1 cellular context compared by ENCODE assay signal in the genomic region with DNA sequence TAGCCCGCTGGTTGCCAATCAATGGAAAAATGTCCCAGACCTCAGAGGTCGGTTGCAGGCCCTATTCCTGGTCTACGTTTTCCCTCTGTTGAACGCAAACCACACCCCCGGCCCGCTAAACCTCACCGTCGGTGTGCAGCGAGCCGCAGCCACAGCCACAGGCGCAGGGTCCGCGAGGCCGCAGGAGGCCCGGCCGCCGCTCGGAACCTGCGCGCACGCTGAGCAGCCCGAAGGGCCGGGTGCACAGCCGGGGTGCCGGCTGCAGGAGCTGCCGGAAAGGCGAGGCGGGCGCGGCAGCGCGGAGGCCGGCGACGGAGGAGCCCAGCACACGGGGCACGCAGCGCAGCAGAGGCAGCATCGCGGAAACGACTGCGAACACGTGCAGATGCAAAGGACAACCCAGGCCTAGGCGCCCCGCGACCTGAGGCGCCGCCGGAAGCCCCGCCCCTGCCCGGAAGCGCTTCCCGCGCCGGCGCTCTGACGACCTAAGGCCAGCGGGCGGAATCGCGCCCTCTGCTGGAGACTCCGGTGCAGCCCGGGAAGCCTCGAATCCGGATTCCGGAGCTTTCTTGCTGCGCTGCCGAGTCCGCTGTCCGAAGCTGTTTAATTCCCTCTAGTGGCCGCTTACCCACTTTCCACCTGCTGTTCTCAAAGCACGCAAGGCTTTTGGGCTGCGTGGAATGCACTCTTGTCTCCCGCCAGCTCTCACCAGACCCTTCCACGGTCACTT.
TF ChIP-seq lines count a peak whose summit lies in the region.

A gene with protein sequence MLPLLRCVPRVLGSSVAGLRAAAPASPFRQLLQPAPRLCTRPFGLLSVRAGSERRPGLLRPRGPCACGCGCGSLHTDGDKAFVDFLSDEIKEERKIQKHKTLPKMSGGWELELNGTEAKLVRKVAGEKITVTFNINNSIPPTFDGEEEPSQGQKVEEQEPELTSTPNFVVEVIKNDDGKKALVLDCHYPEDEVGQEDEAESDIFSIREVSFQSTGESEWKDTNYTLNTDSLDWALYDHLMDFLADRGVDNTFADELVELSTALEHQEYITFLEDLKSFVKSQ (minus strand): TSS at position 440 of the 730 bp plus-strand sequence. CDS start 82 bp downstream, at position 358.

TF ChIP-seq in HepG2, 621 proteins besides CTCF, POLR2A, EP300 and RAD21 (continued from another document):
- TF ChIP-seq, protein P1, sequence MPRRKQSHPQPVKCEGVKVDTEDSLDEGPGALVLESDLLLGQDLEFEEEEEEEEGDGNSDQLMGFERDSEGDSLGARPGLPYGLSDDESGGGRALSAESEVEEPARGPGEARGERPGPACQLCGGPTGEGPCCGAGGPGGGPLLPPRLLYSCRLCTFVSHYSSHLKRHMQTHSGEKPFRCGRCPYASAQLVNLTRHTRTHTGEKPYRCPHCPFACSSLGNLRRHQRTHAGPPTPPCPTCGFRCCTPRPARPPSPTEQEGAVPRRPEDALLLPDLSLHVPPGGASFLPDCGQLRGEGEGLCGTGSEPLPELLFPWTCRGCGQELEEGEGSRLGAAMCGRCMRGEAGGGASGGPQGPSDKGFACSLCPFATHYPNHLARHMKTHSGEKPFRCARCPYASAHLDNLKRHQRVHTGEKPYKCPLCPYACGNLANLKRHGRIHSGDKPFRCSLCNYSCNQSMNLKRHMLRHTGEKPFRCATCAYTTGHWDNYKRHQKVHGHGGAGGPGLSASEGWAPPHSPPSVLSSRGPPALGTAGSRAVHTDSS (CRISPR knock-in tag; conservative IDR thresholded peaks at IDR 0.05), result peak; percentile 50; the same call in 1 of the 2 replicates
- TF ChIP-seq ZNF264 (CRISPR knock-in tag; IDR thresholded peaks at IDR 0.05), result peak; percentile 81
- TF ChIP-seq YY1 (IDR thresholded peaks at IDR 0.05; ENCODE audit: insufficient read depth, insufficient replicate concordance, low read depth, low read length), result peak; percentile 70
- TF ChIP-seq ZNF749 (CRISPR knock-in tag; IDR thresholded peaks at IDR 0.05; ENCODE audit: borderline replicate concordance), result peak; percentile 71; the same call in 1 of the 2 replicates
- TF ChIP-seq NFYC (CRISPR knock-in tag; IDR thresholded peaks at IDR 0.05), result peak; percentile 17; the same call in 1 of the 2 replicates
- TF ChIP-seq XRCC5 (optimal IDR thresholded peaks at IDR 0.05; ENCODE audit: low read length), result peak; percentile 95
- TF ChIP-seq ZNF441 (CRISPR knock-in tag; IDR thresholded peaks at IDR 0.05; ENCODE audit: borderline replicate concordance), result peak; percentile 66; the same call in 1 of the 2 replicates
- TF ChIP-seq RBFOX2 (IDR thresholded peaks at IDR 0.05; ENCODE audit: low read depth, low read length), result peak; percentile 96
- TF ChIP-seq ZNF326 (CRISPR knock-in tag; IDR thresholded peaks at IDR 0.05; ENCODE audit: borderline replicate concordance), result no peak
- peak; percentile 89; the same call in 1 of the 2 replicates for TF ChIP-seq KAT7 (CRISPR knock-in tag; IDR thresholded peaks at IDR 0.05; ENCODE audit: borderline replicate concordance)
- no peak; the same call in 1 of the 2 replicates for TF ChIP-seq ZFP36L1 (CRISPR knock-in tag; IDR thresholded peaks at IDR 0.05)
- TF ChIP-seq NAIF1 (CRISPR knock-in tag; IDR thresholded peaks at IDR 0.05; ENCODE audit: borderline replicate concordance), result no peak; the same call in 1 of the 2 replicates
- TF ChIP-seq ZNF670 (CRISPR knock-in tag; IDR thresholded peaks at IDR 0.05; ENCODE audit: borderline replicate concordance), result peak; percentile 65; the same call in 1 of the 2 replicates
- TF ChIP-seq TAF15 (IDR thresholded peaks at IDR 0.05; ENCODE audit: low read depth, low read length, poor library complexity, severe bottlenecking), result peak; percentile 93
- no peak; the same call in 1 of the 2 replicates for TF ChIP-seq FOSL2 (CRISPR knock-in tag; IDR thresholded peaks at IDR 0.05)
- no peak for TF ChIP-seq NCOA1 (CRISPR knock-in tag; IDR thresholded peaks at IDR 0.05)
- TF ChIP-seq ZNF570 (CRISPR knock-in tag; IDR thresholded peaks at IDR 0.05; ENCODE audit: borderline replicate concordance), result 0 out of 2 replicates have a peak, but pooled peaks have one; percentile 45
- TF ChIP-seq TRIM24 (CRISPR knock-in tag; IDR thresholded peaks at IDR 0.05), result no peak
- peak; percentile 87 for TF ChIP-seq ZNF501 (CRISPR knock-in tag; IDR thresholded peaks at IDR 0.05)
- no peak for TF ChIP-seq MTA3 (CRISPR knock-in tag; IDR thresholded peaks at IDR 0.05)
- TF ChIP-seq ZC3H4 (CRISPR knock-in tag; IDR thresholded peaks at IDR 0.05; ENCODE audit: borderline replicate concordance), result no peak
- no peak for TF ChIP-seq ZFP36 (IDR thresholded peaks at IDR 0.05; ENCODE audit: borderline replicate concordance, low read depth, low read length, partially characterized antibody)
- TF ChIP-seq, protein P2, sequence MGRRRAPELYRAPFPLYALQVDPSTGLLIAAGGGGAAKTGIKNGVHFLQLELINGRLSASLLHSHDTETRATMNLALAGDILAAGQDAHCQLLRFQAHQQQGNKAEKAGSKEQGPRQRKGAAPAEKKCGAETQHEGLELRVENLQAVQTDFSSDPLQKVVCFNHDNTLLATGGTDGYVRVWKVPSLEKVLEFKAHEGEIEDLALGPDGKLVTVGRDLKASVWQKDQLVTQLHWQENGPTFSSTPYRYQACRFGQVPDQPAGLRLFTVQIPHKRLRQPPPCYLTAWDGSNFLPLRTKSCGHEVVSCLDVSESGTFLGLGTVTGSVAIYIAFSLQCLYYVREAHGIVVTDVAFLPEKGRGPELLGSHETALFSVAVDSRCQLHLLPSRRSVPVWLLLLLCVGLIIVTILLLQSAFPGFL (CRISPR knock-in tag; IDR thresholded peaks at IDR 0.05), result peak; percentile 88
- TF ChIP-seq, protein P3, sequence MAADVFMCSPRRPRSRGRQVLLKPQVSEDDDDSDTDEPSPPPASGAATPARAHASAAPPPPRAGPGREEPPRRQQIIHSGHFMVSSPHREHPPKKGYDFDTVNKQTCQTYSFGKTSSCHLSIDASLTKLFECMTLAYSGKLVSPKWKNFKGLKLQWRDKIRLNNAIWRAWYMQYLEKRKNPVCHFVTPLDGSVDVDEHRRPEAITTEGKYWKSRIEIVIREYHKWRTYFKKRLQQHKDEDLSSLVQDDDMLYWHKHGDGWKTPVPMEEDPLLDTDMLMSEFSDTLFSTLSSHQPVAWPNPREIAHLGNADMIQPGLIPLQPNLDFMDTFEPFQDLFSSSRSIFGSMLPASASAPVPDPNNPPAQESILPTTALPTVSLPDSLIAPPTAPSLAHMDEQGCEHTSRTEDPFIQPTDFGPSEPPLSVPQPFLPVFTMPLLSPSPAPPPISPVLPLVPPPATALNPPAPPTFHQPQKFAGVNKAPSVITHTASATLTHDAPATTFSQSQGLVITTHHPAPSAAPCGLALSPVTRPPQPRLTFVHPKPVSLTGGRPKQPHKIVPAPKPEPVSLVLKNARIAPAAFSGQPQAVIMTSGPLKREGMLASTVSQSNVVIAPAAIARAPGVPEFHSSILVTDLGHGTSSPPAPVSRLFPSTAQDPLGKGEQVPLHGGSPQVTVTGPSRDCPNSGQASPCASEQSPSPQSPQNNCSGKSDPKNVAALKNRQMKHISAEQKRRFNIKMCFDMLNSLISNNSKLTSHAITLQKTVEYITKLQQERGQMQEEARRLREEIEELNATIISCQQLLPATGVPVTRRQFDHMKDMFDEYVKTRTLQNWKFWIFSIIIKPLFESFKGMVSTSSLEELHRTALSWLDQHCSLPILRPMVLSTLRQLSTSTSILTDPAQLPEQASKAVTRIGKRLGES (CRISPR knock-in tag; IDR thresholded peaks at IDR 0.05; ENCODE audit: borderline replicate concordance), result no peak; the same call in 1 of the 2 replicates
- TF ChIP-seq ZEB1 (IDR thresholded peaks at IDR 0.05; ENCODE audit: insufficient replicate concordance, low read depth), result no peak
- TF ChIP-seq NKX3-1 (CRISPR knock-in tag; IDR thresholded peaks at IDR 0.05), result peak; percentile 90
- no peak for TF ChIP-seq SIX1 (CRISPR knock-in tag; IDR thresholded peaks at IDR 0.05; ENCODE audit: borderline replicate concordance)
- TF ChIP-seq ISX (CRISPR knock-in tag; conservative IDR thresholded peaks at IDR 0.05), result peak; percentile 93
- TF ChIP-seq, protein P4, sequence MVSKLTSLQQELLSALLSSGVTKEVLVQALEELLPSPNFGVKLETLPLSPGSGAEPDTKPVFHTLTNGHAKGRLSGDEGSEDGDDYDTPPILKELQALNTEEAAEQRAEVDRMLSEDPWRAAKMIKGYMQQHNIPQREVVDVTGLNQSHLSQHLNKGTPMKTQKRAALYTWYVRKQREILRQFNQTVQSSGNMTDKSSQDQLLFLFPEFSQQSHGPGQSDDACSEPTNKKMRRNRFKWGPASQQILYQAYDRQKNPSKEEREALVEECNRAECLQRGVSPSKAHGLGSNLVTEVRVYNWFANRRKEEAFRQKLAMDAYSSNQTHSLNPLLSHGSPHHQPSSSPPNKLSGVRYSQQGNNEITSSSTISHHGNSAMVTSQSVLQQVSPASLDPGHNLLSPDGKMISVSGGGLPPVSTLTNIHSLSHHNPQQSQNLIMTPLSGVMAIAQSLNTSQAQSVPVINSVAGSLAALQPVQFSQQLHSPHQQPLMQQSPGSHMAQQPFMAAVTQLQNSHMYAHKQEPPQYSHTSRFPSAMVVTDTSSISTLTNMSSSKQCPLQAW (CRISPR knock-in tag; IDR thresholded peaks at IDR 0.05), result peak; percentile 23; the same call in 1 of the 2 replicates
- no peak for TF ChIP-seq NFKBIZ (CRISPR knock-in tag; IDR thresholded peaks at IDR 0.05)
- no peak; the same call in none of the 2 replicates for TF ChIP-seq ZSCAN20 (CRISPR knock-in tag; IDR thresholded peaks at IDR 0.05; ENCODE audit: borderline replicate concordance)
- TF ChIP-seq, protein P5, sequence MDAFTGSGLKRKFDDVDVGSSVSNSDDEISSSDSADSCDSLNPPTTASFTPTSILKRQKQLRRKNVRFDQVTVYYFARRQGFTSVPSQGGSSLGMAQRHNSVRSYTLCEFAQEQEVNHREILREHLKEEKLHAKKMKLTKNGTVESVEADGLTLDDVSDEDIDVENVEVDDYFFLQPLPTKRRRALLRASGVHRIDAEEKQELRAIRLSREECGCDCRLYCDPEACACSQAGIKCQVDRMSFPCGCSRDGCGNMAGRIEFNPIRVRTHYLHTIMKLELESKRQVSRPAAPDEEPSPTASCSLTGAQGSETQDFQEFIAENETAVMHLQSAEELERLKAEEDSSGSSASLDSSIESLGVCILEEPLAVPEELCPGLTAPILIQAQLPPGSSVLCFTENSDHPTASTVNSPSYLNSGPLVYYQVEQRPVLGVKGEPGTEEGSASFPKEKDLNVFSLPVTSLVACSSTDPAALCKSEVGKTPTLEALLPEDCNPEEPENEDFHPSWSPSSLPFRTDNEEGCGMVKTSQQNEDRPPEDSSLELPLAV (CRISPR knock-in tag; conservative IDR thresholded peaks at IDR 0.05; ENCODE audit: low read depth), result 0 out of 2 replicates have a peak, but pooled peaks have one; percentile 64
- TF ChIP-seq ZSCAN25 (CRISPR knock-in tag; IDR thresholded peaks at IDR 0.05), result peak; percentile 45; the same call in 1 of the 2 replicates
- TF ChIP-seq, protein P6, sequence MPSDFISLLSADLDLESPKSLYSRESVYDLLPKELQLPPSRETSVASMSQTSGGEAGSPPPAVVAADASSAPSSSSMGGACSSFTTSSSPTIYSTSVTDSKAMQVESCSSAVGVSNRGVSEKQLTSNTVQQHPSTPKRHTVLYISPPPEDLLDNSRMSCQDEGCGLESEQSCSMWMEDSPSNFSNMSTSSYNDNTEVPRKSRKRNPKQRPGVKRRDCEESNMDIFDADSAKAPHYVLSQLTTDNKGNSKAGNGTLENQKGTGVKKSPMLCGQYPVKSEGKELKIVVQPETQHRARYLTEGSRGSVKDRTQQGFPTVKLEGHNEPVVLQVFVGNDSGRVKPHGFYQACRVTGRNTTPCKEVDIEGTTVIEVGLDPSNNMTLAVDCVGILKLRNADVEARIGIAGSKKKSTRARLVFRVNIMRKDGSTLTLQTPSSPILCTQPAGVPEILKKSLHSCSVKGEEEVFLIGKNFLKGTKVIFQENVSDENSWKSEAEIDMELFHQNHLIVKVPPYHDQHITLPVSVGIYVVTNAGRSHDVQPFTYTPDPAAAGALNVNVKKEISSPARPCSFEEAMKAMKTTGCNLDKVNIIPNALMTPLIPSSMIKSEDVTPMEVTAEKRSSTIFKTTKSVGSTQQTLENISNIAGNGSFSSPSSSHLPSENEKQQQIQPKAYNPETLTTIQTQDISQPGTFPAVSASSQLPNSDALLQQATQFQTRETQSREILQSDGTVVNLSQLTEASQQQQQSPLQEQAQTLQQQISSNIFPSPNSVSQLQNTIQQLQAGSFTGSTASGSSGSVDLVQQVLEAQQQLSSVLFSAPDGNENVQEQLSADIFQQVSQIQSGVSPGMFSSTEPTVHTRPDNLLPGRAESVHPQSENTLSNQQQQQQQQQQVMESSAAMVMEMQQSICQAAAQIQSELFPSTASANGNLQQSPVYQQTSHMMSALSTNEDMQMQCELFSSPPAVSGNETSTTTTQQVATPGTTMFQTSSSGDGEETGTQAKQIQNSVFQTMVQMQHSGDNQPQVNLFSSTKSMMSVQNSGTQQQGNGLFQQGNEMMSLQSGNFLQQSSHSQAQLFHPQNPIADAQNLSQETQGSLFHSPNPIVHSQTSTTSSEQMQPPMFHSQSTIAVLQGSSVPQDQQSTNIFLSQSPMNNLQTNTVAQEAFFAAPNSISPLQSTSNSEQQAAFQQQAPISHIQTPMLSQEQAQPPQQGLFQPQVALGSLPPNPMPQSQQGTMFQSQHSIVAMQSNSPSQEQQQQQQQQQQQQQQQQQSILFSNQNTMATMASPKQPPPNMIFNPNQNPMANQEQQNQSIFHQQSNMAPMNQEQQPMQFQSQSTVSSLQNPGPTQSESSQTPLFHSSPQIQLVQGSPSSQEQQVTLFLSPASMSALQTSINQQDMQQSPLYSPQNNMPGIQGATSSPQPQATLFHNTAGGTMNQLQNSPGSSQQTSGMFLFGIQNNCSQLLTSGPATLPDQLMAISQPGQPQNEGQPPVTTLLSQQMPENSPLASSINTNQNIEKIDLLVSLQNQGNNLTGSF (CRISPR knock-in tag; IDR thresholded peaks at IDR 0.05), result peak; percentile 94
- TF ChIP-seq, protein P7, sequence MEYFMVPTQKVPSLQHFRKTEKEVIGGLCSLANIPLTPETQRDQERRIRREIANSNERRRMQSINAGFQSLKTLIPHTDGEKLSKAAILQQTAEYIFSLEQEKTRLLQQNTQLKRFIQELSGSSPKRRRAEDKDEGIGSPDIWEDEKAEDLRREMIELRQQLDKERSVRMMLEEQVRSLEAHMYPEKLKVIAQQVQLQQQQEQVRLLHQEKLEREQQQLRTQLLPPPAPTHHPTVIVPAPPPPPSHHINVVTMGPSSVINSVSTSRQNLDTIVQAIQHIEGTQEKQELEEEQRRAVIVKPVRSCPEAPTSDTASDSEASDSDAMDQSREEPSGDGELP (IDR thresholded peaks at IDR 0.05; ENCODE audit: borderline replicate concordance, low read depth), result peak; percentile 23; the same call in 1 of the 2 replicates
- no peak for TF ChIP-seq SRSF9 (IDR thresholded peaks at IDR 0.05; ENCODE audit: borderline replicate concordance, insufficient read depth, low read depth, low read length, poor library complexity, severe bottlenecking)
- peak; percentile 87 for TF ChIP-seq POLR2AphosphoS5 (IDR thresholded peaks at IDR 0.05; ENCODE audit: low read depth, low read length)
- TF ChIP-seq NCOA5 (CRISPR knock-in tag; IDR thresholded peaks at IDR 0.05), result no peak
- peak; percentile 40 for TF ChIP-seq PITX1 (CRISPR knock-in tag; IDR thresholded peaks at IDR 0.05)
